In genomic region chr11:66438504-66439466, GRCh38 we compare ENCODE assay signal across 1 cellular context.
TF ChIP-seq lines count a peak whose summit lies in the region.

TSS of gene MRPL11 (minus strand) at chr11:66438848. CDS start at chr11:66438754, 94 bp downstream.

TF ChIP-seq in K562, 482 proteins besides CTCF, POLR2A, EP300 and RAD21 (continued from another document and continues in another):
- TF ChIP-seq L3MBTL2 (IDR thresholded peaks at IDR 0.05) (peak; percentile 23; the same call in 1 of the 2 replicates), BRCA1 (IDR thresholded peaks at IDR 0.05) (no peak), BRCA1 (CRISPR knock-in tag; IDR thresholded peaks at IDR 0.05) (no peak), ZNF232 (CRISPR knock-in tag; IDR thresholded peaks at IDR 0.05) (peak; percentile 16; the same call in 1 of the 2 replicates), CREM (IDR thresholded peaks at IDR 0.05; ENCODE audit: low read depth) (peak; percentile 78; the same call in 1 of the 2 replicates), PTTG1 (tag; IDR thresholded peaks at IDR 0.05; ENCODE audit: low read depth) (no peak), TEAD2 (tag; IDR thresholded peaks at IDR 0.05) (peak; percentile 73; the same call in 1 of the 2 replicates), ZNF740 (CRISPR knock-in tag; IDR thresholded peaks at IDR 0.05) (0 out of 2 replicates have a peak, but pooled peaks have one; percentile 33), ZNF740 (tag; IDR thresholded peaks at IDR 0.05) (no peak), USF1 (CRISPR knock-in tag; IDR thresholded peaks at IDR 0.05) (peak; percentile 52; the same call in 1 of the 2 replicates), RBM25 (IDR thresholded peaks at IDR 0.05; ENCODE audit: low read depth, low read length, severe bottlenecking) (peak; percentile 88), ETV6 (IDR thresholded peaks at IDR 0.05; ENCODE audit: borderline replicate concordance in 1 of 2, low read depth in 2 of 2, low read length in 1 of 2) (no peak), ETV6 (CRISPR knock-in tag; IDR thresholded peaks at IDR 0.05; ENCODE audit: borderline replicate concordance) (no peak), ZNF324 (CRISPR knock-in tag; IDR thresholded peaks at IDR 0.05) (no peak), NRF1 (conservative IDR thresholded peaks at IDR 0.05 in 1 of 2, IDR thresholded peaks at IDR 0.05 in 1 of 2) (peak; percentile 81 to 83), E2F4 (CRISPR knock-in tag; IDR thresholded peaks at IDR 0.05; ENCODE audit: low read depth) (peak; percentile 71; the same call in 1 of the 2 replicates), MCM3 (IDR thresholded peaks at IDR 0.05) (no peak), AFF1 (IDR thresholded peaks at IDR 0.05; ENCODE audit: low read depth in 1 of 2, partially characterized antibody in 2 of 2) (peak; percentile 85 to 90), PPARD (CRISPR knock-in tag; IDR thresholded peaks at IDR 0.05) (no peak), ESRRA (IDR thresholded peaks at IDR 0.05; ENCODE audit: borderline replicate concordance, low read depth) (peak; percentile 82), ETV1 (tag; conservative IDR thresholded peaks at IDR 0.05; ENCODE audit: low read depth) (no peak), UBTF (IDR thresholded peaks at IDR 0.05; ENCODE audit: borderline replicate concordance in 1 of 2, low read depth in 2 of 2, low read length in 2 of 2) (0 out of 4 replicates have a peak, but pooled peaks of 1 of the 2 experiments have one; percentile 32), TAL1 (IDR thresholded peaks at IDR 0.05) (peak; percentile 30), ZNF436 (CRISPR knock-in tag; IDR thresholded peaks at IDR 0.05) (no peak), ZNF282 (CRISPR knock-in tag; IDR thresholded peaks at IDR 0.05) (no peak), TAF7 (tag; IDR thresholded peaks at IDR 0.05) (peak; percentile 72), CBFB (CRISPR knock-in tag; IDR thresholded peaks at IDR 0.05) (peak; percentile 18; the same call in 1 of the 2 replicates), MNT (conservative IDR thresholded peaks at IDR 0.05) (peak; percentile 89 to 93), SRF (CRISPR knock-in tag; IDR thresholded peaks at IDR 0.05) (peak in 1 of 2 experiments; percentile 65; a peak in 2 of 4 replicates), HDAC1 (IDR thresholded peaks at IDR 0.05) (peak; percentile 21 to 95; a peak in 3 of 4 replicates), SETDB1 (IDR thresholded peaks at IDR 0.05; ENCODE audit: low read length) (no peak), KDM5B (IDR thresholded peaks at IDR 0.05; ENCODE audit: insufficient replicate concordance, low read depth, low read length) (peak; percentile 78), ZNF212 (CRISPR knock-in tag; IDR thresholded peaks at IDR 0.05) (no peak), ZSCAN29 (IDR thresholded peaks at IDR 0.05) (no peak), ATF3 (IDR thresholded peaks at IDR 0.05) (no peak), ATF3 (CRISPR knock-in tag; conservative IDR thresholded peaks at IDR 0.05) (peak; percentile 81), C11orf30 (IDR thresholded peaks at IDR 0.05; ENCODE audit: low read depth) (peak; percentile 99), ELF2 (CRISPR knock-in tag; IDR thresholded peaks at IDR 0.05) (peak; percentile 67), HNRNPLL (IDR thresholded peaks at IDR 0.05; ENCODE audit: low read depth, low read length, poor library complexity, severe bottlenecking) (peak; percentile 26), ARID4B (CRISPR knock-in tag; IDR thresholded peaks at IDR 0.05) (peak; percentile 79), JUND (IDR thresholded peaks at IDR 0.05; ENCODE audit: borderline replicate concordance, low read depth, low read length) (peak; percentile 17; the same call in 1 of the 2 replicates), JUND (tag; IDR thresholded peaks at IDR 0.05; ENCODE audit: borderline replicate concordance, low read depth, low read length) (peak; percentile 72; the same call in 2 of the 3 replicates), ZBTB33 (CRISPR knock-in tag; IDR thresholded peaks at IDR 0.05) (peak; percentile 61), RBM14 (IDR thresholded peaks at IDR 0.05; ENCODE audit: borderline replicate concordance, insufficient read depth, low read depth, low read length) (0 out of 2 replicates have a peak, but pooled peaks have one; percentile 69), ASH1L (IDR thresholded peaks at IDR 0.05; ENCODE audit: borderline replicate concordance, low read depth, partially characterized antibody) (peak; percentile 44)
